Comparison of ENCODE assay signal across 13 cellular contexts in genomic region chr2:190507135-190507534, GRCh38. TPM values are rescaled to one million over a fixed set of nuclear protein-coding genes. Genes with fewer than 3 reads are reported as not detected.
DNase-seq lines count a peak whose midpoint lies in the region; FAIRE-seq and TF ChIP-seq lines count a peak whose summit lies in the region.
"Had no signal": no experiment of that assay in that cellular context is flagged by ENCODE, and none has a peak within 500 bp of the region (broad histone marks: within the 10 kb centered on the region; RNA-seq: fewer than 3 reads in every experiment).

No MANE protein-coding gene starts in this region.

- H3K27ac ChIP-seq in adrenal gland (no peak overlapping the region), vagina (no peak overlapping the region)
- H3K27ac ChIP-seq: ovary had no signal

- FAIRE-seq in GM12891 (lab: Jason Lieb, UNC) = peak; percentile 58

- H3K27me3 ChIP-seq in adrenal gland (no peaks in the 10 kb centered on the region), vagina (no peaks in the 10 kb centered on the region)
- H3K27me3 ChIP-seq: ovary had no signal

- H3K9me3 Mint-ChIP-seq in neural crest cell (no peaks in the 10 kb centered on the region), CD14-positive monocyte (no peaks in the 10 kb centered on the region)
- H3K9me3 Mint-ChIP-seq: activated naive CD8-positive, alpha-beta T cell treated with anti-CD3 and anti-CD28 coated beads, Interleukin-2, amount 50 U/mL, for 24 hours had no signal

- no peak for TF ChIP-seq CTCF in adrenal gland (IDR thresholded peaks at IDR 0.05)
- no peak for TF ChIP-seq CTCF in neural crest cell (conservative IDR thresholded peaks at IDR 0.05)
- TF ChIP-seq CTCF in CD14-positive monocyte (IDR thresholded peaks at IDR 0.05) = no peak
- no peak for TF ChIP-seq CTCF in vagina (IDR thresholded peaks at IDR 0.05)

- H3K36me3 ChIP-seq in adrenal gland (replicated peaks in 1 of 2) = peaks cover 0 to 6% of the 10 kb centered on the region in 2 donors
- H3K36me3 ChIP-seq in vagina = peaks cover 0 to 14% of the 10 kb centered on the region in 2 donors
- H3K36me3 ChIP-seq: ovary had no signal

- H3K27ac Mint-ChIP-seq in neural crest cell (ENCODE audit: unreplicated experiment) = peak overlapping the region; percentile 71
- peak overlapping the region in 2 of 7 donors; percentile 77 to 80 for H3K27ac Mint-ChIP-seq in CD14-positive monocyte
- H3K27ac Mint-ChIP-seq: activated naive CD8-positive, alpha-beta T cell treated with anti-CD3 and anti-CD28 coated beads, Interleukin-2, amount 50 U/mL, for 24 hours had no signal

- H3K4me3 Mint-ChIP-seq in neural crest cell (no peak overlapping the region), CD14-positive monocyte (no peak overlapping the region)
- H3K4me3 Mint-ChIP-seq: activated naive CD8-positive, alpha-beta T cell treated with anti-CD3 and anti-CD28 coated beads, Interleukin-2, amount 50 U/mL, for 24 hours had no signal

- no peaks in the 10 kb centered on the region for H3K9me3 ChIP-seq in adrenal gland (replicated peaks in 1 of 3)
- H3K9me3 ChIP-seq in vagina = no peaks in the 10 kb centered on the region
- H3K9me3 ChIP-seq: ovary had no signal

- DNase-seq in GM12891 (ENCODE audit: insufficient read length, low spot score) (no peak), NCI-H2029 treated with DMSO at 0.1 percent for 48 hours (lab: John Stamatoyannopoulos, UW) (peak; percentile 79), adrenal gland (peak in 4 of 7 donors; percentile 13 to 41 (median 30)), neural crest cell (ENCODE audit: low read depth, low spot score) (no peak), CD14-positive monocyte (ENCODE audit: low spot score) (no peak), DMS114 treated with DMSO at 0.1 percent for 48 hours (lab: John Stamatoyannopoulos, UW; ENCODE audit: unreplicated experiment) (no peak), vagina (ENCODE audit: extremely low spot score in 2 of 2) (no peak)
- DNase-seq: activated CD4-positive, alpha-beta T cell treated with anti-CD3 and anti-CD28 coated beads, Interleukin-2, amount 50 U/mL, for 48 hours; activated naive CD8-positive, alpha-beta T cell treated with anti-CD3 and anti-CD28 coated beads, Interleukin-2, amount 50 U/mL, for 24 hours; effector CD4-positive, alpha-beta T cell; KG1; stimulated activated naive CD8-positive, alpha-beta T cell treated with anti-CD3 and anti-CD28 coated beads, Interleukin-15, Interleukin-2, amounts not matched to agents 100 U/mL and 50 U/mL, for 24 hours had no signal

- H3K4me3 ChIP-seq in adrenal gland = no peak overlapping the region
- H3K4me3 ChIP-seq in vagina = no peak overlapping the region
- H3K4me3 ChIP-seq: ovary had no signal

- H3K4me1 Mint-ChIP-seq in neural crest cell = peaks cover 3% of the 10 kb centered on the region
- no peaks in the 10 kb centered on the region for H3K4me1 Mint-ChIP-seq in CD14-positive monocyte

- H3K36me3 Mint-ChIP-seq in neural crest cell (ENCODE audit: low read depth) = no peaks in the 10 kb centered on the region
- peaks cover 46 to 53% of the 10 kb centered on the region in 2 donors for H3K36me3 Mint-ChIP-seq in CD14-positive monocyte

- intact Hi-C loops in adrenal gland (cut with DNase I) (no loop called here), CD14-positive monocyte (cut with micrococcal nuclease) (no loop called here), vagina (cut with DNase I) (no loop called here)

- H3K4me1 ChIP-seq in adrenal gland (replicated peaks in 1 of 2) (peaks cover 4 to 14% of the 10 kb centered on the region in 2 donors), vagina (no peaks in the 10 kb centered on the region)

- TF ChIP-seq POLR2A in GM12891 (IDR thresholded peaks at IDR 0.05; ENCODE audit: low read depth, low read length) (no peak), adrenal gland (IDR thresholded peaks at IDR 0.05) (no peak), vagina (IDR thresholded peaks at IDR 0.05) (no peak)

- no peaks in the 10 kb centered on the region for H3K27me3 Mint-ChIP-seq in neural crest cell (ENCODE audit: low read depth)
- peaks cover 0 to 1% (median 0%) of the 10 kb centered on the region in 3 donors for H3K27me3 Mint-ChIP-seq in CD14-positive monocyte (ENCODE audit: low read depth in 3 of 3)
- H3K27me3 Mint-ChIP-seq: activated naive CD8-positive, alpha-beta T cell treated with anti-CD3 and anti-CD28 coated beads, Interleukin-2, amount 50 U/mL, for 24 hours had no signal

- 58 to 74% (median 66%) methylated on average over 4 of the region's 4 CpGs for WGBS in adrenal gland, 4 donors

TF ChIP-seq in GM12891, 5 proteins besides CTCF, POLR2A, EP300 and RAD21:
- TF ChIP-seq POU2F2 (IDR thresholded peaks at IDR 0.05; ENCODE audit: low read depth, low read length) (no peak), SPI1 (IDR thresholded peaks at IDR 0.05; ENCODE audit: low read depth, low read length) (no peak)

RNA-seq across cellular contexts. Expression of gene NEMP2, which starts 27.4 kb away (rescaled TPM):
- 4.1 TPM for polyA plus RNA-seq in GM12891 (2012; ENCODE audit: low read depth, missing spikeins)
- total RNA-seq in adrenal gland (1 to 10 TPM; 2.5 to 7.1 (median 5.1) TPM), neural crest cell (7.6 and 9.8 TPM in 2 replicates), vagina (2.2 TPM)
- polyA plus RNA-seq in adrenal gland (1 to 10 TPM in 1 of 3 donors, under 1 TPM in 2; 0.61 to 2.7 (median 0.72) TPM), CD14-positive monocyte (1 to 10 TPM; 1.5 to 2.5 TPM)

Comparison
In these comparisons a context has a peak if more than half of its experiments do, and no peak if none do; other contexts are left out.
1. DNase-seq: peak in NCI-H2029 treated with DMSO at 0.1 percent for 48 hours (single experiment) and adrenal gland (4 of 7); none in GM12891 (single experiment), neural crest cell (single experiment), CD14-positive monocyte (single experiment), DMS114 treated with DMSO at 0.1 percent for 48 hours (single experiment) and vagina (0 of 2).